ENCODE assay signal across 28 cellular contexts in genomic region chr1:8340456-8340855, GRCh38.
"Had no signal": no experiment of that assay in that cellular context is flagged by ENCODE, and none has a peak within 500 bp of the region (broad histone marks: within the 10 kb centered on the region; RNA-seq: fewer than 3 reads in every experiment).

No MANE protein-coding gene starts in this region.

- H3K27ac ChIP-seq: adrenal gland, PC-9, VCaP had no signal

- H3K9me3 ChIP-seq: adrenal gland had no signal

- H3K36me3 ChIP-seq: adrenal gland had no signal

- H3K4me3 ChIP-seq: adrenal gland, K562, PC-9 had no signal

- ATAC-seq: activated naive CD4-positive, alpha-beta T cell treated with anti-CD3 and anti-CD28 coated beads, Interleukin-2, amount 50 U/mL, for 72 hours; activated T-cell treated with anti-CD3 and anti-CD28 coated beads, Interleukin-2, amount 50 U/mL, for 4 hours; K562 had no signal

- DNase-seq: activated B cell treated with CpG ODN at 0.5 μM for 24 hours; activated CD4-positive, alpha-beta memory T cell treated with anti-CD3 and anti-CD28 coated beads for 36 hours; activated CD4-positive, alpha-beta T cell treated with anti-CD3 and anti-CD28 coated beads for 4 hours; activated CD4-positive, alpha-beta T cell treated with anti-CD3 and anti-CD28 coated beads, Interleukin-2, amount 50 U/mL, for 1 hour; activated CD4-positive, CD25-positive, alpha-beta regulatory T cell treated with anti-CD3 and anti-CD28 coated beads, Interleukin-2, amount 50 U/mL, for 72 hours; activated CD8-positive, alpha-beta memory T cell treated with anti-CD3 and anti-CD28 coated beads, Interleukin-2, amount 50 U/mL, for 4 hours; activated gamma-delta T cell treated with Interleukin-2 at 50 U/mL for 16 hours; activated naive CD4-positive, alpha-beta T cell treated with anti-CD3 and anti-CD28 coated beads for 36 hours; activated T-cell treated with anti-CD3 and anti-CD28 coated beads for 4 hours; activated T-cell treated with anti-CD3 and anti-CD28 coated beads, Interleukin-2, amount 50 U/mL, for 4 hours; adrenal gland; caudate nucleus; NCI-H1092 treated with DMSO at 0.1 percent for 48 hours; NCI-H1417 treated with DMSO at 0.1 percent for 48 hours; NCI-H1694 treated with DMSO at 0.1 percent for 48 hours; NCI-H2029; NCI-H2227 treated with DMSO at 0.1 percent for 48 hours; NCI-H446; NCI-H524 treated with DMSO at 0.1 percent for 48 hours; PC-9; Right ventricle myocardium superior; SW 1271; T-helper 1 cell; T-helper 2 cell; T-helper 9 cell had no signal

- H3K27me3 ChIP-seq: adrenal gland had no signal
